Comparison of ENCODE assay signal across 8 cellular contexts in the genomic region with DNA sequence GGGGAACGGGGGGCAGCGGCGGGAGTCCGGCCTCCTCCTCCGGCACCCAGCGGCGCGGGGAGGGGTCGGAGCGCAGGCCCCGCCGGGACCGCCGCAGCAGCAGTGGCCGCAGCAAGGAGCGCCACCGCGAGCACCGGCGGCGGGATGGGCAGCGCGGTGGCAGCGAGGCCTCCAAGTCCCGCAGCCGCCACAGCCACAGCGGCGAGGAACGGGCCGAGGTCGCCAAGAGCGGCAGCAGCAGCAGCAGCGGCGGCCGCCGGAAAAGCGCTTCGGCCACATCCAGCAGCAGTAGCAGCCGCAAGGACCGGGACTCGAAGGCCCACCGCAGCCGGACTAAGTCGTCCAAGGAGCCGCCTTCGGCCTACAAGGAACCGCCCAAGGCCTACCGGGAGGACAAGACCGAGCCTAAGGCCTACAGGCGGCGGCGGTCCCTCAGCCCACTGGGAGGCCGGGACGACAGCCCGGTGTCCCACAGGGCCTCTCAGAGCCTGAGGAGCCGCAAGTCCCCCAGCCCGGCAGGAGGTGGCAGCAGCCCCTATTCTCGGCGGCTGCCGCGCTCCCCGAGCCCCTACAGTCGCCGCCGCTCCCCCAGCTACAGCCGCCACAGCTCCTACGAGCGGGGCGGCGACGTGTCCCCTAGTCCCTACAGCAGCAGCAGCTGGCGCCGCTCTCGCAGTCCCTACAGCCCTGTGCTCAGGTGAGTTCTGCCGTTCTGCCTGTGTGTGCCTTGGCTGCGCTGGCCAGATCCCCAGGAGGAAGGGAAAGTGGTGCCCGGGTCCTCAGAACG.
DNase-seq lines count a peak whose midpoint lies in the region; ATAC-seq, FAIRE-seq and TF ChIP-seq lines count a peak whose summit lies in the region.

No MANE protein-coding gene starts in this region.

- FAIRE-seq in GM19239 (lab: Jason Lieb, UNC): no peak

- peak overlapping the region; percentile 88 for H3K4me3 ChIP-seq in HFF-Myc (replicated peaks; ENCODE audit: low read depth, low read length)

- no peak for DNase-seq in HFF-Myc (ENCODE audit: extremely low read depth, low read depth)
- DNase-seq in NCI-H1105 treated with DMSO at 0.1 percent for 48 hours (lab: John Stamatoyannopoulos, UW): peak; percentile 58
- peak; percentile 44 for DNase-seq in cerebellar cortex (ENCODE audit: low spot score)
- peak; percentile 70 for DNase-seq in kidney tubule cell (ENCODE audit: low spot score)
- DNase-seq in stimulated activated CD4-positive, alpha-beta T cell treated with anti-CD3 and anti-CD28 coated beads, Interleukin-1b, Interleukin-23, amount 100 ng/mL, for 4 hours (ENCODE audit: low read depth in 2 of 2): peak; percentile 43 to 51
- DNase-seq in GM19239 (ENCODE audit: insufficient read length, low spot score): no peak

- peak; percentile 68 for TF ChIP-seq CTCF in GM12874 (IDR thresholded peaks at IDR 0.05; ENCODE audit: insufficient read depth, low read depth, low read length)
- peak; percentile 34 for TF ChIP-seq CTCF in HFF-Myc (IDR thresholded peaks at IDR 0.05; ENCODE audit: low read depth, low read length, missing control alignments)

- ATAC-seq in activated CD4-positive, CD25-positive, alpha-beta regulatory T cell treated with anti-CD3 and anti-CD28 coated beads, Interleukin-2, amount 50 U/mL, for 24 hours: peak; percentile 9 to 10

Comparison
In these comparisons a context has a peak if more than half of its experiments do, and no peak if none do; other contexts are left out.
1. DNase-seq: peak in NCI-H1105 treated with DMSO at 0.1 percent for 48 hours (single experiment), cerebellar cortex (single experiment), kidney tubule cell (single experiment) and stimulated activated CD4-positive, alpha-beta T cell treated with anti-CD3 and anti-CD28 coated beads, Interleukin-1b, Interleukin-23, amount 100 ng/mL, for 4 hours (2 of 2); none in HFF-Myc (single experiment) and GM19239 (single experiment).